In genomic region chr5:172833691-172834569, GRCh38 we compare ENCODE assay signal across 8 cellular contexts. TPM values are rescaled to one million over a fixed set of nuclear protein-coding genes. Genes with fewer than 3 reads are reported as not detected.
DNase-seq lines count a peak whose midpoint lies in the region; ATAC-seq and TF ChIP-seq lines count a peak whose summit lies in the region.

A gene with protein sequence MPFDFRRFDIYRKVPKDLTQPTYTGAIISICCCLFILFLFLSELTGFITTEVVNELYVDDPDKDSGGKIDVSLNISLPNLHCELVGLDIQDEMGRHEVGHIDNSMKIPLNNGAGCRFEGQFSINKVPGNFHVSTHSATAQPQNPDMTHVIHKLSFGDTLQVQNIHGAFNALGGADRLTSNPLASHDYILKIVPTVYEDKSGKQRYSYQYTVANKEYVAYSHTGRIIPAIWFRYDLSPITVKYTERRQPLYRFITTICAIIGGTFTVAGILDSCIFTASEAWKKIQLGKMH (plus strand): TSS chr5:172834251. CDS start chr5:172834414, 163 bp downstream.

- H3K4me1 Mint-ChIP-seq in mesothelial cell of epicardium = peaks cover 27% of the 10 kb centered on the region

- H3K36me3 Mint-ChIP-seq in mesothelial cell of epicardium = no peaks in the 10 kb centered on the region

- no peaks in the 10 kb centered on the region for H3K27me3 Mint-ChIP-seq in mesothelial cell of epicardium (ENCODE audit: low read depth)

- H3K9me3 ChIP-seq in NT2/D1 (ENCODE audit: insufficient read depth, low read length) = no peaks in the 10 kb centered on the region

- H3K4me3 ChIP-seq in NT2/D1 (ENCODE audit: insufficient read length, low read depth) = peak within 1 kb of the TSS; percentile 53

- H3K27me3 ChIP-seq in NT2/D1 (ENCODE audit: insufficient read depth, insufficient read length) = no peaks in the 10 kb centered on the region

- H3K4me1 ChIP-seq in NT2/D1 (ENCODE audit: insufficient read depth, insufficient read length) = no peaks in the 10 kb centered on the region

- ATAC-seq in HG03354 (IDR thresholded peaks at IDR 0.05; ENCODE audit: poor library complexity, severe bottlenecking, unreplicated experiment) = peak; percentile 74

- peak within 1 kb of the TSS; percentile 69 for H3K9ac ChIP-seq in NT2/D1 (ENCODE audit: insufficient read length, low read depth)

- no peak for TF ChIP-seq CTCF in mesothelial cell of epicardium (IDR thresholded peaks at IDR 0.05; ENCODE audit: unreplicated experiment)

- H3K9me3 Mint-ChIP-seq in mesothelial cell of epicardium = no peaks in the 10 kb centered on the region

- peak within 1 kb of the TSS; percentile 74 for H3K4me3 Mint-ChIP-seq in mesothelial cell of epicardium

- H3K36me3 ChIP-seq in NT2/D1 (ENCODE audit: insufficient read depth, insufficient read length, low read length) = peaks cover 19% of the 10 kb centered on the region

- DNase-seq in C1 segment of cervical spinal cord (lab: John Stamatoyannopoulos, UW) (peak in 13 of 14 donors; percentile 59 to 89 (median 76)), GM19238 (ENCODE audit: insufficient read length, low spot score) (peak; percentile 83), NT2/D1 (ENCODE audit: low read depth, low spot score) (peak; percentile 43), activated T-cell treated with anti-CD3 and anti-CD28 coated beads for 1 hour (ENCODE audit: low read depth) (peak; percentile 51), epidermal melanocyte (ENCODE audit: insufficient read length, low spot score) (peak; percentile 48), mesothelial cell of epicardium (ENCODE audit: low spot score in 2 of 2, unreplicated experiment in 2 of 2) (peak in 1 of 2 experiments; percentile 65)
- DNase-seq in stimulated activated CD8-positive, alpha-beta memory T cell treated with anti-CD3 and anti-CD28 coated beads, Interleukin-2, amount 100 ng/mL, for 1 hour (ENCODE audit: low read depth in 2 of 2) = peak; percentile 39 to 51

- H3K27ac Mint-ChIP-seq in mesothelial cell of epicardium = peak within 1 kb of the TSS; percentile 81

RNA-seq across cellular contexts. Expression of the gene that starts here (rescaled TPM):
- 107 to 110 TPM (median 109 TPM) in 3 replicates for total RNA-seq in mesothelial cell of epicardium
